Comparison of ENCODE assay signal across 16 cellular contexts in genomic region chr2:165901996-165902395, GRCh38. TPM values are rescaled to one million over a fixed set of nuclear protein-coding genes. Genes with fewer than 3 reads are reported as not detected.
DNase-seq lines count a peak whose midpoint lies in the region; FAIRE-seq and TF ChIP-seq lines count a peak whose summit lies in the region.
"Had no signal": no experiment of that assay in that cellular context is flagged by ENCODE, and none has a peak within 500 bp of the region (broad histone marks: within the 10 kb centered on the region; RNA-seq: fewer than 3 reads in every experiment).

No MANE protein-coding gene starts in this region.

- peaks cover 29% of the 10 kb centered on the region for H3K4me1 Mint-ChIP-seq in endothelial cell (ENCODE audit: unreplicated experiment)

- no peaks in the 10 kb centered on the region for H3K9me3 Mint-ChIP-seq in endothelial cell (ENCODE audit: unreplicated experiment)

- FAIRE-seq in D721Med (lab: Jason Lieb, UNC), result peak; percentile 41
- FAIRE-seq: G401.6 had no signal

- H3K4me1 ChIP-seq in neutrophil (ENCODE audit: control insufficient read depth in 1 of 2, insufficient read depth in 1 of 2, low read depth in 1 of 2, low read length in 1 of 2), result peaks cover 13 to 32% of the 10 kb centered on the region in 2 experiments
- H3K4me1 ChIP-seq: BE2C had no signal

- TF ChIP-seq CTCF in D721Med (IDR thresholded peaks at IDR 0.05; ENCODE audit: insufficient read depth, missing control alignments), result no peak
- TF ChIP-seq CTCF in VCaP (conservative IDR thresholded peaks at IDR 0.05), result no peak
- no peak for TF ChIP-seq CTCF in endothelial cell (IDR thresholded peaks at IDR 0.05; ENCODE audit: unreplicated experiment)
- TF ChIP-seq CTCF in neutrophil (IDR thresholded peaks at IDR 0.05), result no peak

- H3K4me3 Mint-ChIP-seq in endothelial cell (ENCODE audit: unreplicated experiment), result no peak overlapping the region

- H3K36me3 ChIP-seq in neutrophil, result no peaks in the 10 kb centered on the region
- H3K36me3 ChIP-seq: BE2C had no signal

- no peaks in the 10 kb centered on the region for H3K9me3 ChIP-seq in neutrophil
- H3K9me3 ChIP-seq: BE2C, HAP-1 had no signal

- peaks cover 2% of the 10 kb centered on the region for H3K27me3 Mint-ChIP-seq in endothelial cell (ENCODE audit: unreplicated experiment)
- H3K27me3 Mint-ChIP-seq: CD4-positive, alpha-beta memory T cell had no signal

- H3K36me3 Mint-ChIP-seq in endothelial cell (ENCODE audit: low read depth, unreplicated experiment), result peaks cover 35% of the 10 kb centered on the region

- H3K27ac ChIP-seq in VCaP (peak overlapping the region; percentile 84), neutrophil (peak overlapping the region; percentile 11)
- H3K27ac ChIP-seq: HL-60 had no signal

- DNase-seq in D721Med (ENCODE audit: insufficient read length, low spot score) (no peak), endothelial cell (ENCODE audit: low spot score) (no peak), globus pallidus (ENCODE audit: low spot score) (no peak), NCI-H510A treated with DMSO at 0.1 percent for 48 hours (lab: John Stamatoyannopoulos, UW) (no peak)
- no peak for DNase-seq in stimulated activated CD4-positive, alpha-beta T cell treated with anti-CD3 and anti-CD28 coated beads, Interleukin-12 subunit alpha, Interleukin-12 subunit beta, amount 100 ng/mL, for 4 hours
- DNase-seq: BE2C; CD4-positive, alpha-beta memory T cell; DMS153; DMS79 treated with DMSO at 0.1 percent for 48 hours; EL; GOT3 had no signal

- peak overlapping the region; percentile 86 for H3K27ac Mint-ChIP-seq in endothelial cell (ENCODE audit: unreplicated experiment)

- no peaks in the 10 kb centered on the region for H3K27me3 ChIP-seq in neutrophil
- H3K27me3 ChIP-seq: BE2C had no signal

- H3K4me3 ChIP-seq in neutrophil (ENCODE audit: low read depth in 1 of 2, low read length in 1 of 2), result no peak overlapping the region
- H3K4me3 ChIP-seq: HAP-1 had no signal

RNA-seq across cellular contexts. Expression of gene TTC21B, which starts 51.6 kb away (rescaled TPM):
- total RNA-seq in endothelial cell (ENCODE audit: unreplicated experiment), result 101 TPM
